17 cellular contexts compared by ENCODE assay signal in the genomic region with DNA sequence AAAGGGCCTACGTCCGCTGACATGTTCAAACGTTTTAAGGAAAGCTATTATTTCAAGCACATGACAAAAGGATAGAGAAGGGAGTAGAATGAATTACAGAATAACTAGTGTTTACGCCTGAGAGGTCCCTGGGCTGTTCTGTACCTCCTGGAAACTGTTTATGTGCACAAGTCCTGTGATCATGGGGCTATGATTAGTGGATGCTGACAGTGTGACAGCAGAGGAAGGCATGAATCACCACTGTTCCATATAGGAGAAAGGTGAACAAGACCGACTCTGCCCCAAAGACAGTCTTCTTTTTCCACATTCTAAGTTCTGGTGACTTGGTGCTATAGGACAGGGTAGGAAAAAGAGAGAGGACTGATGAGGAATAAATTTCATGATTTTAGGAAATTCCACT.
A peak's percentile ranks its signal among the peaks of the same experiment; 100 is the strongest.
DNase-seq lines count a peak whose midpoint lies in the region; ATAC-seq, FAIRE-seq and TF ChIP-seq lines count a peak whose summit lies in the region.
"Had no signal": no experiment of that assay in that cellular context is flagged by ENCODE, and none has a peak within 500 bp of the region (broad histone marks: within the 10 kb centered on the region; RNA-seq: fewer than 3 reads in every experiment).

No MANE protein-coding gene starts in this region.

- H3K9ac ChIP-seq in DND-41 (ENCODE audit: low read depth, low read length), result no peak overlapping the region

- H4K20me1 ChIP-seq in DND-41 (ENCODE audit: insufficient read depth, low read length) (no peaks in the 10 kb centered on the region), PC-9 (ENCODE audit: insufficient read depth) (no peaks in the 10 kb centered on the region)

- ATAC-seq in DND-41 (ENCODE audit: insufficient read depth, low read depth), result no peak
- ATAC-seq: A549 had no signal

- H3K9me2 ChIP-seq in PC-9 (ENCODE audit: insufficient read depth), result no peaks in the 10 kb centered on the region; the same call in 1 of the 2 replicates

- no peak for FAIRE-seq in RCC 7860 (lab: Jason Lieb, UNC)
- FAIRE-seq: A549 had no signal

- H3K36me3 ChIP-seq in DND-41 (ENCODE audit: insufficient read depth, low read length) (no peaks in the 10 kb centered on the region), PC-9 (ENCODE audit: low read depth) (no peaks in the 10 kb centered on the region), kidney epithelial cell (ENCODE audit: control insufficient read depth, insufficient read depth, low read length) (no peaks in the 10 kb centered on the region)
- H3K36me3 ChIP-seq: HAP-1 had no signal

- H3K79me2 ChIP-seq in DND-41 (ENCODE audit: insufficient read depth, low read length), result no peaks in the 10 kb centered on the region
- no peaks in the 10 kb centered on the region for H3K79me2 ChIP-seq in PC-9 (ENCODE audit: low read depth)

- H3K27ac ChIP-seq in DND-41 (ENCODE audit: low read length) (peak overlapping the region; percentile 37; the same call in 1 of the 2 replicates), PC-9 (no peak overlapping the region)
- H3K27ac ChIP-seq: A549, HL-60 had no signal

- H2AFZ ChIP-seq in DND-41 (ENCODE audit: low read depth, low read length) (no peak overlapping the region), PC-9 (no peak overlapping the region)

- CTCF ChIA-PET in PC-9 (lab: Charles Lee), result no interaction called here

- H3F3A ChIP-seq in PC-9 (ENCODE audit: insufficient read depth, low read depth), result peaks cover 10% of the 10 kb centered on the region; the same call in 1 of the 2 replicates

- TF ChIP-seq POLR2A in erythroblast (IDR thresholded peaks at IDR 0.05; ENCODE audit: low read length), result no peak

- intact Hi-C loops in PC-9 (cut with micrococcal nuclease; ENCODE audit: unreplicated experiment), result no loop called here

- no TSS peak for BruUV-seq in PC-9 (replicated peaks; lab: Mats Ljungman, UMichigan)

- H3K4me3 ChIP-seq in DND-41 (ENCODE audit: low read depth in 1 of 2, low read length in 2 of 2), result no peak overlapping the region
- H3K4me3 ChIP-seq in PC-9, result no peak overlapping the region
- H3K4me3 ChIP-seq in kidney epithelial cell (ENCODE audit: low read depth, low read length), result no peak overlapping the region
- H3K4me3 ChIP-seq: A549, HAP-1 had no signal

- H3K4me2 ChIP-seq in DND-41 (ENCODE audit: insufficient read depth, low read length) (no peak overlapping the region), PC-9 (0 out of 2 replicates have a peak overlapping the region, but pooled peaks have one; percentile 21)
- H3K4me2 ChIP-seq: A549 had no signal

- TF ChIP-seq CTCF in DND-41 (IDR thresholded peaks at IDR 0.05; ENCODE audit: borderline replicate concordance, extremely low read depth, low read length, poor library complexity, severe bottlenecking) (no peak), PC-9 (conservative IDR thresholded peaks at IDR 0.05) (no peak), kidney epithelial cell (IDR thresholded peaks at IDR 0.05; ENCODE audit: insufficient read depth, low read length, poor library complexity, severe bottlenecking) (no peak)

- H3K27me3 ChIP-seq in DND-41 (ENCODE audit: insufficient read depth, low read length, poor library complexity) (no peaks in the 10 kb centered on the region), PC-9 (ENCODE audit: insufficient read depth, low read depth) (no peaks in the 10 kb centered on the region), kidney epithelial cell (ENCODE audit: control insufficient read depth, insufficient read depth, low read length) (no peaks in the 10 kb centered on the region)

- POLR2A ChIA-PET in PC-9 (lab: Charles Lee; ENCODE audit: unreplicated experiment), result no interaction called here

- H3K4me1 ChIP-seq in DND-41 (ENCODE audit: insufficient read depth, low read length) (peaks cover 36% of the 10 kb centered on the region), PC-9 (replicated peaks; ENCODE audit: insufficient read depth) (peaks cover 20% of the 10 kb centered on the region)
- H3K4me1 ChIP-seq: HAP-1 had no signal

- H3K9me3 ChIP-seq in DND-41 (ENCODE audit: insufficient read depth, low read length, severe bottlenecking) (no peaks in the 10 kb centered on the region), PC-9 (ENCODE audit: insufficient read depth, low read depth) (no peaks in the 10 kb centered on the region; the same call in 1 of the 2 replicates)
- H3K9me3 ChIP-seq: A549, HAP-1 had no signal

- no peak for DNase-seq in DND-41
- no peak for DNase-seq in PC-9
- DNase-seq in kidney epithelial cell (ENCODE audit: low read depth), result peak; percentile 45
- peak; percentile 75 for DNase-seq in renal cortical epithelial cell (ENCODE audit: low read depth)
- DNase-seq in RCC 7860 (ENCODE audit: low spot score), result no peak
- DNase-seq in NCI-H1930 (lab: John Stamatoyannopoulos, UW), result no peak
- no peak for DNase-seq in erythroblast (lab: John Stamatoyannopoulos, UW)
- DNase-seq: DMS153; KG1; NCI-H1417 treated with DMSO at 0.1 percent for 48 hours; NCI-H2029; NCI-H2171; NCI-H446; NK-92 treated with Interleukin-12 subunit alpha and Interleukin-12 subunit beta, amount 100 ng/mL, for 24 hours had no signal

Comparison
In these comparisons a context has a peak if more than half of its experiments do, and no peak if none do; other contexts are left out.
1. DNase-seq: peak in kidney epithelial cell (single experiment) and renal cortical epithelial cell (single experiment); none in DND-41 (single experiment), PC-9 (0 of 2), RCC 7860 (single experiment), NCI-H1930 (0 of 2) and erythroblast (0 of 2).